In genomic region chr16:57948027-57948426, GRCh38 we compare ENCODE assay signal across 2 cellular contexts.
TF ChIP-seq lines count a peak whose summit lies in the region.

No MANE protein-coding gene starts in this region.

TF ChIP-seq in A549, 52 proteins besides CTCF, POLR2A, EP300 and RAD21:
- TF ChIP-seq ZFP36 (IDR thresholded peaks at IDR 0.05; ENCODE audit: borderline replicate concordance, partially characterized antibody) = peak; percentile 46
- no peak for TF ChIP-seq TP53 (CRISPR knock-in tag; IDR thresholded peaks at IDR 0.05)
- TF ChIP-seq HOXB5 (CRISPR knock-in tag; IDR thresholded peaks at IDR 0.05) = no peak

TF ChIP-seq in K562, 482 proteins besides CTCF, POLR2A, EP300 and RAD21:
- TF ChIP-seq NRF1 (conservative IDR thresholded peaks at IDR 0.05 in 1 of 2, IDR thresholded peaks at IDR 0.05 in 1 of 2) (no peak), RBM25 (IDR thresholded peaks at IDR 0.05; ENCODE audit: low read depth, low read length, severe bottlenecking) (peak; percentile 29), FOXJ2 (tag; IDR thresholded peaks at IDR 0.05) (no peak), ZFP36 (IDR thresholded peaks at IDR 0.05; ENCODE audit: low read depth, low read length, partially characterized antibody) (peak; percentile 53), BCOR (IDR thresholded peaks at IDR 0.05) (peak; percentile 29; the same call in 1 of the 2 replicates)
TF ChIP-seq in K562: peak in this region for 3.
